In genomic region chr1:232439011-232439410, GRCh38 we compare ENCODE assay signal across 22 cellular contexts.
"Had no signal": no experiment of that assay in that cellular context is flagged by ENCODE, and none has a peak within 500 bp of the region (broad histone marks: within the 10 kb centered on the region; RNA-seq: fewer than 3 reads in every experiment).

No MANE protein-coding gene starts in this region.

- H3K36me3 ChIP-seq: SJCRH30 had no signal

- H3K9me3 ChIP-seq: Peyer's patch, SJCRH30 had no signal

- H3K4me3 ChIP-seq: PC-9, Peyer's patch, SJCRH30 had no signal

- H3K4me1 ChIP-seq: Peyer's patch, SJCRH30 had no signal

- DNase-seq: IMR-90; Kasumi-1; KG1; MM.1S; NCI-H1092 treated with DMSO at 0.1 percent for 48 hours; NCI-H1436; NCI-H187; NCI-H2029; NCI-H2081 treated with DMSO at 0.1 percent for 48 hours; NCI-H2171; NCI-H226; NCI-H446; NCI-H510A; NCI-H524 treated with DMSO at 0.1 percent for 48 hours; NK-92 treated with Interleukin-12 subunit alpha and Interleukin-12 subunit beta, amount 100 ng/mL, for 24 hours; OCI-M1; PC-9; Peyer's patch; SHP77 treated with DMSO at 0.1 percent for 48 hours; SJCRH30 had no signal

- H2AFZ ChIP-seq: PC-9 had no signal

- ATAC-seq: HepG2, Right ventricle myocardium inferior had no signal

- H3K27ac ChIP-seq: PC-9, Peyer's patch, SJCRH30 had no signal

- H3K27me3 ChIP-seq: Peyer's patch, SJCRH30 had no signal

- H3K4me2 ChIP-seq: PC-9 had no signal
